Comparison of ENCODE assay signal across 8 cellular contexts in genomic region chr11:71252782-71253730, GRCh38. TPM values are rescaled to one million over a fixed set of nuclear protein-coding genes. Genes with fewer than 3 reads are reported as not detected.
DNase-seq lines count a peak whose midpoint lies in the region; FAIRE-seq lines count a peak whose summit lies in the region.

No MANE protein-coding gene starts in this region.

- H3K9me3 Mint-ChIP-seq in activated naive CD4-positive, alpha-beta T cell treated with anti-CD3 and anti-CD28 coated beads for 36 hours: peaks cover 5% of the 10 kb centered on the region

- H3K9me3 ChIP-seq in iPS DF 6.9 (ENCODE audit: control insufficient read depth, insufficient read depth, low read length): no peaks in the 10 kb centered on the region

- no peak for FAIRE-seq in GM19239 (lab: Jason Lieb, UNC)

- peaks cover 16% of the 10 kb centered on the region for H3K4me1 ChIP-seq in iPS DF 6.9 (ENCODE audit: control insufficient read depth, insufficient read depth, low read length)

- H3K27ac ChIP-seq in iPS DF 6.9 (ENCODE audit: low read length): no peak overlapping the region

- no peaks in the 10 kb centered on the region for H3K27me3 ChIP-seq in iPS DF 6.9 (ENCODE audit: control insufficient read depth, insufficient read depth, low read length)

- DNase-seq in GM19239 (ENCODE audit: insufficient read length, low spot score) (peak; percentile 42), SW480 (ENCODE audit: low spot score) (peak; percentile 67), iPS DF 6.9 (ENCODE audit: low read depth, low spot score) (no peak), skeletal muscle cell (ENCODE audit: low read depth) (no peak), amniotic stem cell (lab: John Stamatoyannopoulos, UW) (no peak), NCI-H1417 treated with DMSO at 0.1 percent for 48 hours (lab: John Stamatoyannopoulos, UW) (no peak)
- DNase-seq in stimulated activated CD4-positive, alpha-beta T cell treated with anti-CD3 and anti-CD28 coated beads, Interleukin-2, amount 100 ng/mL, for 48 hours: no peak
- no peak for DNase-seq in activated naive CD4-positive, alpha-beta T cell treated with anti-CD3 and anti-CD28 coated beads for 36 hours

- CTCF ChIA-PET in activated naive CD4-positive, alpha-beta T cell treated with anti-CD3 and anti-CD28 coated beads for 36 hours (lab: Charles Lee): interaction anchor here (0.6 kb wide), 1 partner anchor 785 kb away, joined by 6 read pairs; no protein-coding TSS in a partner anchor

- H3K4me3 Mint-ChIP-seq in activated naive CD4-positive, alpha-beta T cell treated with anti-CD3 and anti-CD28 coated beads for 36 hours: no peak overlapping the region

- no CpG with 5 or more reads among the region's 40 CpGs for WGBS in iPS DF 6.9 (ENCODE audit: insufficient coverage, insufficient read length)

- no peak overlapping the region for H3K27ac Mint-ChIP-seq in activated naive CD4-positive, alpha-beta T cell treated with anti-CD3 and anti-CD28 coated beads for 36 hours

- H3K4me3 ChIP-seq in iPS DF 6.9 (ENCODE audit: low read length): peak overlapping the region; percentile 71; the same call in 1 of the 2 replicates
- peak overlapping the region; percentile 45 for H3K4me3 ChIP-seq in skeletal muscle cell (ENCODE audit: low read depth, low read length)

- H3K27me3 Mint-ChIP-seq in activated naive CD4-positive, alpha-beta T cell treated with anti-CD3 and anti-CD28 coated beads for 36 hours (ENCODE audit: low read depth): peaks cover 53% of the 10 kb centered on the region

- no peaks in the 10 kb centered on the region for H3K36me3 ChIP-seq in iPS DF 6.9 (ENCODE audit: control insufficient read depth, insufficient read depth, low read length)

- intact Hi-C loops in activated naive CD4-positive, alpha-beta T cell treated with anti-CD3 and anti-CD28 coated beads for 36 hours (cut with micrococcal nuclease): no loop called here

- no peaks in the 10 kb centered on the region for H3K36me3 Mint-ChIP-seq in activated naive CD4-positive, alpha-beta T cell treated with anti-CD3 and anti-CD28 coated beads for 36 hours (ENCODE audit: low read depth)

- peaks cover 3% of the 10 kb centered on the region for H3K4me1 Mint-ChIP-seq in activated naive CD4-positive, alpha-beta T cell treated with anti-CD3 and anti-CD28 coated beads for 36 hours (ENCODE audit: low read depth)

RNA-seq across cellular contexts. Expression of gene SHANK2, which starts 0.7 kb away (rescaled TPM):
- not detected for total RNA-seq in activated naive CD4-positive, alpha-beta T cell treated with anti-CD3 and anti-CD28 coated beads for 36 hours

Comparison
In these comparisons a context has a peak if more than half of its experiments do, and no peak if none do; other contexts are left out.
1. DNase-seq: peak in GM19239 (single experiment) and SW480 (single experiment); none in iPS DF 6.9 (single experiment), skeletal muscle cell (single experiment), amniotic stem cell (single experiment), stimulated activated CD4-positive, alpha-beta T cell treated with anti-CD3 and anti-CD28 coated beads, Interleukin-2, amount 100 ng/mL, for 48 hours (0 of 2), activated naive CD4-positive, alpha-beta T cell treated with anti-CD3 and anti-CD28 coated beads for 36 hours (single experiment) and NCI-H1417 treated with DMSO at 0.1 percent for 48 hours (single experiment).